Comparison of ENCODE assay signal across 9 cellular contexts in genomic region chr5:80481019-80481893, GRCh38. TPM values are rescaled to one million over a fixed set of nuclear protein-coding genes. Genes with fewer than 3 reads are reported as not detected.
DNase-seq lines count a peak whose midpoint lies in the region; ATAC-seq and TF ChIP-seq lines count a peak whose summit lies in the region.
"Had no signal": no experiment of that assay in that cellular context is flagged by ENCODE, and none has a peak within 500 bp of the region (broad histone marks: within the 10 kb centered on the region; RNA-seq: fewer than 3 reads in every experiment).

No MANE protein-coding gene starts in this region.

- no peak overlapping the region for H3K27ac ChIP-seq in C4-2B
- peak overlapping the region in 1 of 59 donors; percentile 24 for H3K27ac ChIP-seq in dorsolateral prefrontal cortex

- H3K27me3 ChIP-seq in dorsolateral prefrontal cortex: no peaks in the 10 kb centered on the region

- H3K4me1 Mint-ChIP-seq in naive thymus-derived CD8-positive, alpha-beta T cell: peaks cover 0 to under 1% (median 0%) of the 10 kb centered on the region in 4 donors
- H3K4me1 Mint-ChIP-seq: naive B cell had no signal

- TF ChIP-seq CTCF in C4-2B (conservative IDR thresholded peaks at IDR 0.05): peak; percentile 94
- peak in 50 of 56 donors; percentile 16 to 64 (median 48) for TF ChIP-seq CTCF in dorsolateral prefrontal cortex (IDR thresholded peaks at IDR 0.05 in 54 of 56, conservative IDR thresholded peaks at IDR 0.05 in 2 of 56; ENCODE audit: low read depth in 1 of 56, partially characterized antibody in 56 of 56)

- H3K4me3 Mint-ChIP-seq in naive thymus-derived CD8-positive, alpha-beta T cell: no peak overlapping the region
- H3K4me3 Mint-ChIP-seq: naive B cell had no signal

- H3K27ac Mint-ChIP-seq in naive thymus-derived CD8-positive, alpha-beta T cell: peak overlapping the region in 2 of 10 donors; percentile 33 to 49

- peaks cover 0 to 32% (median 16%) of the 10 kb centered on the region in 9 donors for H3K9me3 Mint-ChIP-seq in naive thymus-derived CD8-positive, alpha-beta T cell

- POLR2A ChIA-PET in naive thymus-derived CD8-positive, alpha-beta T cell (lab: Charles Lee): no interaction called here

- peaks cover 0 to under 1% (median 0%) of the 10 kb centered on the region in 5 donors for H3K27me3 Mint-ChIP-seq in naive thymus-derived CD8-positive, alpha-beta T cell

- intact Hi-C loops in dorsolateral prefrontal cortex (cut with DNase I): loop anchor here in 1 of 2 donors (10.0 kb wide), 2 partner anchors 386 to 714 kb away; no protein-coding TSS in a partner anchor

- H3K4me3 ChIP-seq in dorsolateral prefrontal cortex: no peak overlapping the region

- peaks cover 22 to 26% (median 25%) of the 10 kb centered on the region in 3 donors for H3K36me3 Mint-ChIP-seq in naive thymus-derived CD8-positive, alpha-beta T cell

- ATAC-seq in GM18502 (IDR thresholded peaks at IDR 0.05; ENCODE audit: poor library complexity, unreplicated experiment) (peak; percentile 58), GM19397 (IDR thresholded peaks at IDR 0.05; ENCODE audit: unreplicated experiment) (no peak), HG02840 (IDR thresholded peaks at IDR 0.05; ENCODE audit: low FRiP score, unreplicated experiment) (no peak)
- ATAC-seq in naive thymus-derived CD8-positive, alpha-beta T cell: peak; percentile 60 to 61

- DNase-seq in KG1 (lab: John Stamatoyannopoulos, UW) (peak; percentile 29), SKM-1 (lab: John Stamatoyannopoulos, UW; ENCODE audit: unreplicated experiment) (peak; percentile 9), dorsolateral prefrontal cortex (no peak)
- DNase-seq in naive thymus-derived CD8-positive, alpha-beta T cell: peak in 4 of 10 donors; percentile 4 to 19 (median 9)
- DNase-seq: naive B cell had no signal

RNA-seq across cellular contexts. Expression of gene FAM151B, which starts 6.6 kb away (rescaled TPM):
- total RNA-seq in dorsolateral prefrontal cortex: 10 to 100 TPM in 4 of 120 experiments, 1 to 10 TPM in 116; 2.8 to 11.6 (median 6.4) TPM
- total RNA-seq in naive thymus-derived CD8-positive, alpha-beta T cell: under 1 TPM; 0.26 to 0.82 TPM
- polyA plus RNA-seq in naive thymus-derived CD8-positive, alpha-beta T cell: under 1 TPM in 1 of 3 donors, not detected in 2; 0.57 TPM

Comparison
In these comparisons a context has a peak if more than half of its experiments do, and no peak if none do; other contexts are left out.
1. ATAC-seq: peak in GM18502 (single experiment) and naive thymus-derived CD8-positive, alpha-beta T cell (2 of 2); none in GM19397 (single experiment) and HG02840 (single experiment).
2. DNase-seq: peak in KG1 (single experiment) and SKM-1 (single experiment); none in dorsolateral prefrontal cortex (0 of 10).